1 cellular context compared by ENCODE assay signal in genomic region chr1:192489748-192490147, GRCh38.
TF ChIP-seq lines count a peak whose summit lies in the region.

No MANE protein-coding gene starts in this region.

TF ChIP-seq in GM23338, 12 proteins besides CTCF, POLR2A, EP300 and RAD21 (continued from another document):
- no peak for TF ChIP-seq ZNF462 (CRISPR knock-in tag; IDR thresholded peaks at IDR 0.05)
- TF ChIP-seq POLR2AphosphoS5 (IDR thresholded peaks at IDR 0.05; ENCODE audit: low read depth), result no peak
